ENCODE assay signal across 22 cellular contexts in genomic region chr14:99333214-99333613, GRCh38.
"Had no signal": no experiment of that assay in that cellular context is flagged by ENCODE, and none has a peak within 500 bp of the region (broad histone marks: within the 10 kb centered on the region; RNA-seq: fewer than 3 reads in every experiment).

No MANE protein-coding gene starts in this region.

- H3K36me3 ChIP-seq: SJCRH30 had no signal

- ATAC-seq: activated CD4-positive, CD25-positive, alpha-beta regulatory T cell treated with anti-CD3 and anti-CD28 coated beads, Interleukin-2, amount 50 U/mL, for 24 hours; Panc1 had no signal

- H3K27ac ChIP-seq: SJCRH30 had no signal

- H3K9me3 ChIP-seq: SJCRH30, SK-N-SH had no signal

- H3K4me3 ChIP-seq: SJCRH30 had no signal

- H3K4me1 ChIP-seq: SJCRH30 had no signal

- H3K9ac ChIP-seq: SK-N-SH had no signal

- DNase-seq: activated CD4-positive, alpha-beta T cell treated with anti-CD3 and anti-CD28 coated beads for 4 hours; activated CD4-positive, alpha-beta T cell treated with anti-CD3 and anti-CD28 coated beads, Interleukin-2, amount 50 U/mL, for 4 hours; activated CD8-positive, alpha-beta memory T cell treated with anti-CD3 and anti-CD28 coated beads for 24 hours; activated gamma-delta T cell treated with Interleukin-2 at 50 U/mL for 16 hours; activated T-cell treated with anti-CD3 and anti-CD28 coated beads for 4 hours; activated T-cell treated with anti-CD3 and anti-CD28 coated beads, Interleukin-2, amount 50 U/mL, for 48 hours; KG1; MV-4-11; NCI-H1417 treated with DMSO at 0.1 percent for 48 hours; NCI-H1694; NCI-H2029; NCI-H345; NCI-H510A treated with DMSO at 0.1 percent for 48 hours; NCI-H69; NK-92 treated with Interleukin-12 subunit alpha and Interleukin-12 subunit beta, amount 100 ng/mL, for 24 hours; OCI-M1; RPMI8226; SJCRH30; SK-N-SH; SW 1271 had no signal
